22 cellular contexts compared by ENCODE assay signal in the genomic region with DNA sequence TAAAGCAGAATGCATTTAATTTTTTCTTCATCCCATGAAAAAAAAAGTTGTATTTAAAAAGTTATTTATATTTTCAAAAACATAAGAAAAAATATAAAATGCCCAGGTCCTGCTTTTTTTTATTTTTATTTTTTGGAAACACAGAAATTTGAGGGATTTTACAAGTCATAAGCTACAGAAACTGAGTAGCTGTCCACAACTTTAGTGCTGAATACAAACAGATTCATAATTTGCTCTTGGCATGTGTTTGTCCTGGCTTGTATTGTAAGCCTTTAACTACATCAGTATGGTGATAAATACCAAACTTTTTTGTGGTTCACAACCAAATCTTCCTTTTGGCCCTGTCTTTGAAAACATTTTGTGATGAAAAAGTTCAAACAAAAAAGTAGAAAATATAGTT. TPM values are rescaled to one million over a fixed set of nuclear protein-coding genes. Genes with fewer than 3 reads are reported as not detected.
DNase-seq lines count a peak whose midpoint lies in the region; ATAC-seq, FAIRE-seq and TF ChIP-seq lines count a peak whose summit lies in the region.
"Had no signal": no experiment of that assay in that cellular context is flagged by ENCODE, and none has a peak within 500 bp of the region (broad histone marks: within the 10 kb centered on the region; RNA-seq: fewer than 3 reads in every experiment).

No MANE protein-coding gene starts in this region.

- ATAC-seq in K562, result no peak
- ATAC-seq in activated CD4-positive, CD25-positive, alpha-beta regulatory T cell treated with anti-CD3 and anti-CD28 coated beads, Interleukin-2, amount 50 U/mL, for 24 hours, result no peak
- ATAC-seq: gastrocnemius medialis; natural killer cell treated with Interleukin-12 subunit alpha and Interleukin-12 subunit beta and Interleukin-15 and Interleukin-18, amount 100 ng/mL, for 72 hours; stimulated activated naive CD8-positive, alpha-beta T cell treated with anti-CD3 and anti-CD28 coated beads, Interleukin-15, Interleukin-2, amounts not matched to agents 100 U/mL and 50 U/mL, for 24 hours had no signal

- no peak for TF ChIP-seq POLR2A in K562 (conservative IDR thresholded peaks at IDR 0.05)

- no peaks in the 10 kb centered on the region for H3K36me3 ChIP-seq in K562 (ENCODE audit: control insufficient read depth, insufficient read depth, low read length)
- H3K36me3 ChIP-seq: gastrocnemius medialis, WERI-Rb-1 had no signal

- H3K9me1 ChIP-seq in K562 (ENCODE audit: control insufficient read depth, insufficient read depth, low read length), result no peaks in the 10 kb centered on the region

- BruUV-seq in K562 (replicated peaks; lab: Mats Ljungman, UMichigan), result no TSS peak

- CTCF ChIA-PET in K562 (lab: Yijun Ruan, JAX; ENCODE audit: low intra/inter-chr PET ratio), result no interaction called here

- no peak for DNase-seq in GM18507 (ENCODE audit: extremely low spot score, insufficient read length, low read depth)
- DNase-seq in M059J (ENCODE audit: low read depth), result peak; percentile 26
- no peak for DNase-seq in K562 (ENCODE audit: extremely low read depth in 1 of 4, low spot score in 3 of 4)
- peak; percentile 16 for DNase-seq in iris pigment epithelial cell (ENCODE audit: low read depth)
- no peak for DNase-seq in NCI-H128 (lab: John Stamatoyannopoulos, UW; ENCODE audit: unreplicated experiment)
- no peak for DNase-seq in NCI-H1436 treated with DMSO at 0.1 percent for 48 hours (lab: John Stamatoyannopoulos, UW)
- no peak for DNase-seq in stimulated activated CD4-positive, alpha-beta T cell treated with anti-CD3 and anti-CD28 coated beads, Interleukin-12 subunit alpha, Interleukin-12 subunit beta, amount 100 ng/mL, for 4 hours
- DNase-seq: activated CD4-positive, alpha-beta T cell treated with anti-CD3 and anti-CD28 coated beads, Interleukin-2, amount 50 U/mL, for 48 hours; activated gamma-delta T cell treated with Interleukin-2 at 50 U/mL for 16 hours; amygdala; gastrocnemius medialis; KG1; kidney glomerular epithelial cell; NCI-H1105; NCI-H526; Right ventricle myocardium superior; stimulated activated CD4-positive, alpha-beta T cell treated with anti-CD3 and anti-CD28 coated beads, Interleukin-2, amount 100 ng/mL, for 24 hours; stimulated activated naive CD8-positive, alpha-beta T cell treated with anti-CD3 and anti-CD28 coated beads, Interleukin-15, Interleukin-2, amounts not matched to agents 100 U/mL and 50 U/mL, for 24 hours; WERI-Rb-1 had no signal

- H3K4me3 ChIP-seq in K562, result no peak overlapping the region
- H3K4me3 ChIP-seq: gastrocnemius medialis had no signal

- no peaks in the 10 kb centered on the region for H3K79me2 ChIP-seq in K562 (ENCODE audit: control insufficient read depth, insufficient read depth, low read length)
- H3K79me2 ChIP-seq: parathyroid adenoma had no signal

- no peaks in the 10 kb centered on the region for H4K20me1 ChIP-seq in K562 (replicated peaks; ENCODE audit: control insufficient read depth, insufficient read depth, low read length)

- in situ Hi-C loops in K562 (cut with MboI), result no loop called here

- TF ChIP-seq RAD21 in K562 (CRISPR knock-in tag; conservative IDR thresholded peaks at IDR 0.05 in 1 of 2, IDR thresholded peaks at IDR 0.05 in 1 of 2), result no peak

- TF ChIP-seq CTCF in K562 (IDR thresholded peaks at IDR 0.05 in 2 of 3, conservative IDR thresholded peaks at IDR 0.05 in 1 of 3; ENCODE audit: insufficient read depth in 2 of 3, low read depth in 1 of 3, low read length in 3 of 3), result no peak

- intact Hi-C loops in K562 (cut with micrococcal nuclease), result no loop called here

- H3K4me1 ChIP-seq in K562 (replicated peaks in 1 of 2; ENCODE audit: control insufficient read depth in 2 of 2, insufficient read depth in 2 of 2, low read length in 2 of 2), result no peaks in the 10 kb centered on the region
- H3K4me1 ChIP-seq: gastrocnemius medialis, parathyroid adenoma had no signal

- H3K9me3 ChIP-seq in K562 (replicated peaks; ENCODE audit: control insufficient read depth, insufficient read depth, low read depth, low read length), result no peaks in the 10 kb centered on the region
- H3K9me3 ChIP-seq: gastrocnemius medialis had no signal

- H3K4me2 ChIP-seq in K562 (ENCODE audit: insufficient read depth, low read length), result no peak overlapping the region

- no peak for TF ChIP-seq EP300 in K562 (IDR thresholded peaks at IDR 0.05; ENCODE audit: low read length)

- no peak overlapping the region for H3K9ac ChIP-seq in K562 (ENCODE audit: insufficient read depth in 1 of 2, low read depth in 2 of 2, low read length in 2 of 2)
- H3K9ac ChIP-seq: parathyroid adenoma had no signal

- H3K27ac ChIP-seq in K562 (ENCODE audit: extremely low read depth, low read depth, low read length), result no peak overlapping the region
- H3K27ac ChIP-seq: gastrocnemius medialis, parathyroid adenoma, WERI-Rb-1 had no signal

- H2AFZ ChIP-seq in K562 (ENCODE audit: low read depth, low read length), result no peak overlapping the region
- H2AFZ ChIP-seq: parathyroid adenoma had no signal

- peak; percentile 47 for FAIRE-seq in GM18507 (lab: Jason Lieb, UNC)
- no peak for FAIRE-seq in K562 (lab: Jason Lieb, UNC)

- H3K27me3 ChIP-seq in K562 (ENCODE audit: control insufficient read depth in 2 of 2, insufficient read depth in 2 of 2, low read length in 2 of 2), result no peaks in the 10 kb centered on the region
- H3K27me3 ChIP-seq: gastrocnemius medialis had no signal

- POLR2A ChIA-PET in K562 (lab: Yijun Ruan, JAX), result no interaction called here

TF ChIP-seq in K562, 482 proteins besides CTCF, POLR2A, EP300 and RAD21 (continues in another document):
- TF ChIP-seq EHMT2 (IDR thresholded peaks at IDR 0.05), result 0 out of 2 replicates have a peak, but pooled peaks have one; percentile 34

RNA-seq across cellular contexts. Expression of a gene that starts 7.5 kb away (rescaled TPM):
- 1.3 and 2.4 TPM in 2 replicates for total RNA-seq in M059J (2014; rRNA removed; shearing (Covaris generic))
- total RNA-seq in K562 (2011; cell fraction: chromatin; rRNA removed; ENCODE audit: low replicate concordance), result not detected in 2 replicates
- total RNA-seq in K562 (2011; cell fraction: nucleolus; rRNA removed), result not detected in 2 replicates
- total RNA-seq in K562 (2011; cell fraction: nucleoplasm; rRNA removed), result not detected in 2 replicates
- total RNA-seq in K562 (2014; rRNA removed), result not detected in 2 replicates
- total RNA-seq in K562 (2014; rRNA removed; fragmentation: Illumina TruSeq; extraction: Trizol), result not detected in 2 replicates
- total RNA-seq in K562 (2015; rRNA removed; fragmentation: Illumina TruSeq; extraction: Trizol), result not detected in 2 replicates
- 0.02 TPM in 1 of 2 replicates, not detected in the other for total RNA-seq in K562 (2021)
- not detected in 2 replicates for polyA plus RNA-seq in K562 (2011; rRNA removed)
- not detected in 2 replicates for polyA plus RNA-seq in K562 (2011; cell fraction: cytosol; rRNA removed)
- polyA plus RNA-seq in K562 (2011; cell fraction: nucleus; rRNA removed), result not detected in 2 replicates
- polyA plus RNA-seq in K562 (2012), result 0.01 TPM in 1 of 2 replicates, not detected in the other
- polyA plus RNA-seq in K562 (2014; fragmentation: Illumina TruSeq; extraction: Trizol), result not detected in 2 replicates
- not detected for polyA plus RNA-seq in K562 (2014; fragmentation: Nextera tagmentation; extraction: Ambion mirVana)
- not detected in 2 replicates for polyA plus RNA-seq in K562 (2014; rRNA removed)
- polyA minus RNA-seq in K562 (2011; rRNA and poly(A)+ RNA removed), result not detected in 2 replicates
- not detected in 2 replicates for polyA minus RNA-seq in K562 (2011; cell fraction: cytosol; rRNA and poly(A)+ RNA removed)
- polyA minus RNA-seq in K562 (2011; cell fraction: nucleus; rRNA and poly(A)+ RNA removed), result not detected in 2 replicates
- total RNA-seq: natural killer cell treated with Interleukin-12 subunit alpha and Interleukin-12 subunit beta and Interleukin-15 and Interleukin-18, amount 100 ng/mL, for 72 hours had no signal

Comparison
In these comparisons a context has a peak if more than half of its experiments do, and no peak if none do; other contexts are left out.
1. DNase-seq: peak in M059J (single experiment) and iris pigment epithelial cell (single experiment); none in GM18507 (single experiment), K562 (0 of 4), NCI-H128 (single experiment), NCI-H1436 treated with DMSO at 0.1 percent for 48 hours (single experiment) and stimulated activated CD4-positive, alpha-beta T cell treated with anti-CD3 and anti-CD28 coated beads, Interleukin-12 subunit alpha, Interleukin-12 subunit beta, amount 100 ng/mL, for 4 hours (single experiment).